15 cellular contexts compared by ENCODE assay signal in genomic region chr2:192127434-192127833, GRCh38.
"Had no signal": no experiment of that assay in that cellular context is flagged by ENCODE, and none has a peak within 500 bp of the region (broad histone marks: within the 10 kb centered on the region; RNA-seq: fewer than 3 reads in every experiment).

No MANE protein-coding gene starts in this region.

- FAIRE-seq: TTC549 had no signal

- H3K4me1 ChIP-seq: body of pancreas, SJSA1 had no signal

- H3K27me3 ChIP-seq: body of pancreas, SJSA1 had no signal

- H3K9me3 ChIP-seq: body of pancreas, SJSA1 had no signal

- DNase-seq: activated CD4-positive, alpha-beta T cell treated with anti-CD3 and anti-CD28 coated beads for 48 hours; activated CD8-positive, alpha-beta T cell treated with anti-CD3 and anti-CD28 coated beads for 36 hours; activated effector memory CD4-positive, alpha-beta T cell treated with anti-CD3 and anti-CD28 coated beads, Interleukin-2, amount 50 U/mL, for 16 hours; activated T-cell treated with anti-CD3 and anti-CD28 coated beads, Interleukin-2, amount 50 U/mL, for 48 hours; body of pancreas; central memory CD4-positive, alpha-beta T cell; cortex of kidney; effector memory CD8-positive, alpha-beta T cell; glutamatergic neuron; left cardiac atrium; naive thymus-derived CD8-positive, alpha-beta T cell; posterior cingulate gyrus had no signal

- H3K4me3 ChIP-seq: body of pancreas, SJSA1 had no signal

- ATAC-seq: activated CD8-positive, alpha-beta T cell treated with anti-CD3 and anti-CD28 coated beads for 36 hours; body of pancreas; effector memory CD8-positive, alpha-beta T cell; naive thymus-derived CD8-positive, alpha-beta T cell; WTC11 had no signal

- H3K27ac ChIP-seq: body of pancreas, SJSA1 had no signal

- H3K36me3 ChIP-seq: SJSA1 had no signal
